Comparison of ENCODE assay signal across 21 cellular contexts in the genomic region with DNA sequence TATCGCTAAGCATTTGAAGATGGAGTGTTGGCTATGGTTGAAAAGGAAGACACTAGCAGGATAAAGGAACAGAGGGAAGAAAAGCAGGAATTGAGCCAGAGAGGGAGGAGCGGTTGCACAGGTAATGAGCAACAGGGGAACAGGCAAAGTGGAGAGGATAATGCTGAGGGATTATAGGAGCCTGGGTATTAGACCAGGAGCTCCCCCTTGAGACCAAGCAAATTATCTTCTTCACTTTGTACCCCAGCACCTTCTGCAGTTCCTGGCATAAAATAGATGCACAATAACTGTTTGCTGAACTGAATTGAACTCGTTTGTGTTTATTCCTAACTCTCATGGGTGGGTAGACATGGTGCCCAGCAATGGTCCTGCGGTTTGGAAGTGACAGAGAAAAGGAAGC. TPM values are rescaled to one million over a fixed set of nuclear protein-coding genes. Genes with fewer than 3 reads are reported as not detected.
DNase-seq lines count a peak whose midpoint lies in the region; ATAC-seq, FAIRE-seq and TF ChIP-seq lines count a peak whose summit lies in the region.
"Had no signal": no experiment of that assay in that cellular context is flagged by ENCODE, and none has a peak within 500 bp of the region (broad histone marks: within the 10 kb centered on the region; RNA-seq: fewer than 3 reads in every experiment).

No MANE protein-coding gene starts in this region.

- intact Hi-C loops in Panc1 (cut with micrococcal nuclease; ENCODE audit: unreplicated experiment) = no loop called here

- POLR2A ChIA-PET in Panc1 (lab: Charles Lee) = no interaction called here

- no peaks in the 10 kb centered on the region for H3K4me1 ChIP-seq in Panc1 (ENCODE audit: control insufficient read depth, insufficient read depth, low read length)
- H3K4me1 ChIP-seq: left lung, thyroid gland had no signal

- H3K4me3 ChIP-seq in Panc1 (ENCODE audit: low read depth in 2 of 2, low read length in 2 of 2) = no peak overlapping the region
- H3K4me3 ChIP-seq: BLaER1 treated with 17β-estradiol and CSF1 and Interleukin-3, amounts not matched to agents 10 nM and 100 nM; left lung; thyroid gland had no signal

- no peak for FAIRE-seq in HTR-8/SVneo (lab: Jason Lieb, UNC)
- FAIRE-seq: endothelial cell of umbilical vein had no signal

- no peak overlapping the region for H3K27ac ChIP-seq in Panc1 (ENCODE audit: low read length)
- H3K27ac ChIP-seq: BLaER1 treated with 17β-estradiol and CSF1 and Interleukin-3, amounts not matched to agents 10 nM and 100 nM; left lung; thyroid gland had no signal

- no TSS peak for BruUV-seq in Panc1 (replicated peaks; lab: Mats Ljungman, UMichigan)

- H3K9me3 ChIP-seq in Panc1 (ENCODE audit: control insufficient read depth, insufficient read depth, low read depth, low read length) = no peaks in the 10 kb centered on the region
- H3K9me3 ChIP-seq: BLaER1 treated with 17β-estradiol and CSF1 and Interleukin-3, amounts not matched to agents 10 nM and 100 nM; left lung; thyroid gland had no signal

- no peaks in the 10 kb centered on the region for H3K27me3 ChIP-seq in Panc1 (ENCODE audit: control insufficient read depth, insufficient read depth, low read length)
- H3K27me3 ChIP-seq: BLaER1 treated with 17β-estradiol and CSF1 and Interleukin-3, amounts not matched to agents 10 nM and 100 nM; left lung; thyroid gland had no signal

- CTCF ChIA-PET in Panc1 (lab: Charles Lee) = no interaction called here

- DNase-seq in G401 (ENCODE audit: low spot score) (peak; percentile 19), HTR-8/SVneo (ENCODE audit: insufficient read length, low spot score) (peak; percentile 6), Panc1 (ENCODE audit: low read depth, low spot score) (no peak), iPS-NIHi7 (ENCODE audit: extremely low spot score) (peak; percentile 37), NCI-H2196 treated with DMSO at 0.1 percent for 48 hours (lab: John Stamatoyannopoulos, UW; ENCODE audit: unreplicated experiment) (no peak)
- DNase-seq: activated CD8-positive, alpha-beta T cell treated with anti-CD3 and anti-CD28 coated beads, Interleukin-2, amount 10 ng/mL, durations not matched to agents 7 days and 5 days; activated T-cell treated with anti-CD3 and anti-CD28 coated beads, Interleukin-2, amount 50 U/mL, for 72 hours; cortex of kidney; DMS79 treated with DMSO at 0.1 percent for 48 hours; foreskin fibroblast; left lung; NCI-H1694 treated with DMSO at 0.1 percent for 48 hours; NCI-H524; stimulated activated CD4-positive, alpha-beta T cell treated with anti-CD3 and anti-CD28 coated beads, Interleukin-12 subunit alpha, Interleukin-12 subunit beta, amount 100 ng/mL, for 4 hours; stimulated activated naive B cell treated with anti-CD40 and anti-IgM and Interleukin-4, amounts not matched to agents 10 μg/mL and 1 μg/mL and 100 μg/mL, for 72 hours; thyroid gland had no signal

- peak; percentile 83 for ATAC-seq in Panc1
- ATAC-seq in HG02798 (IDR thresholded peaks at IDR 0.05; ENCODE audit: poor library complexity, unreplicated experiment) = no peak
- ATAC-seq in GM21515 (IDR thresholded peaks at IDR 0.05; ENCODE audit: unreplicated experiment) = no peak
- ATAC-seq: activated CD8-positive, alpha-beta T cell treated with anti-CD3 and anti-CD28 coated beads, Interleukin-2, amount 10 ng/mL, durations not matched to agents 7 days and 5 days; activated T-cell treated with anti-CD3 and anti-CD28 coated beads, Interleukin-2, amount 50 U/mL, for 72 hours; left lung; stimulated activated naive B cell treated with anti-CD40 and anti-IgM and Interleukin-4, amounts not matched to agents 10 μg/mL and 1 μg/mL and 100 μg/mL, for 72 hours had no signal

- peak; percentile 62 for TF ChIP-seq CTCF in Panc1 (IDR thresholded peaks at IDR 0.05)

- in situ Hi-C loops in G401 (cut with HindIII; ENCODE audit: low sequenced_read_pairs) = no loop called here
- in situ Hi-C loops in Panc1 (cut with HindIII; ENCODE audit: low pct_unique_long_range_greater_than_20kb, low sequenced_read_pairs) = no loop called here

- H3K36me3 ChIP-seq in Panc1 (ENCODE audit: control insufficient read depth, insufficient read depth, low read length) = no peaks in the 10 kb centered on the region
- H3K36me3 ChIP-seq: BLaER1 treated with 17β-estradiol and CSF1 and Interleukin-3, amounts not matched to agents 10 nM and 100 nM; left lung; thyroid gland had no signal

RNA-seq across cellular contexts. Expression of a gene that starts 20.8 kb away (rescaled TPM):
- total RNA-seq in G401 (2014; rRNA removed; shearing (Covaris generic)) = 0.25 and 0.41 TPM in 2 replicates
- not detected for total RNA-seq in Panc1 (2021; ENCODE audit: unreplicated experiment)
- polyA plus RNA-seq in Panc1 (2012; ENCODE audit: insufficient read length) = not detected
- total RNA-seq: activated CD8-positive, alpha-beta T cell treated with anti-CD3 and anti-CD28 coated beads, Interleukin-2, amount 10 ng/mL, durations not matched to agents 7 days and 5 days; activated T-cell treated with anti-CD3 and anti-CD28 coated beads, Interleukin-2, amount 50 U/mL, for 72 hours; endothelial cell of umbilical vein; RPMI7951; thyroid gland had no signal
- polyA plus RNA-seq: endothelial cell of umbilical vein had no signal

RNA-seq across cellular contexts. Expression of a gene that starts 54.6 kb away (rescaled TPM):
- total RNA-seq in G401 (2014; rRNA removed; shearing (Covaris generic)) = 1.2 TPM in 1 of 2 replicates, not detected in the other
- not detected for total RNA-seq in Panc1 (2021; ENCODE audit: unreplicated experiment)
- polyA plus RNA-seq in Panc1 (2012; ENCODE audit: insufficient read length) = not detected
- total RNA-seq: activated CD8-positive, alpha-beta T cell treated with anti-CD3 and anti-CD28 coated beads, Interleukin-2, amount 10 ng/mL, durations not matched to agents 7 days and 5 days; activated T-cell treated with anti-CD3 and anti-CD28 coated beads, Interleukin-2, amount 50 U/mL, for 72 hours; endothelial cell of umbilical vein; RPMI7951; thyroid gland had no signal
- polyA plus RNA-seq: endothelial cell of umbilical vein had no signal

Comparison
In these comparisons a context has a peak if more than half of its experiments do, and no peak if none do; other contexts are left out.
1. DNase-seq: peak in G401 (single experiment), HTR-8/SVneo (single experiment) and iPS-NIHi7 (single experiment); none in Panc1 (single experiment) and NCI-H2196 treated with DMSO at 0.1 percent for 48 hours (single experiment).